Comparison of ENCODE assay signal across 25 cellular contexts in the genomic region with DNA sequence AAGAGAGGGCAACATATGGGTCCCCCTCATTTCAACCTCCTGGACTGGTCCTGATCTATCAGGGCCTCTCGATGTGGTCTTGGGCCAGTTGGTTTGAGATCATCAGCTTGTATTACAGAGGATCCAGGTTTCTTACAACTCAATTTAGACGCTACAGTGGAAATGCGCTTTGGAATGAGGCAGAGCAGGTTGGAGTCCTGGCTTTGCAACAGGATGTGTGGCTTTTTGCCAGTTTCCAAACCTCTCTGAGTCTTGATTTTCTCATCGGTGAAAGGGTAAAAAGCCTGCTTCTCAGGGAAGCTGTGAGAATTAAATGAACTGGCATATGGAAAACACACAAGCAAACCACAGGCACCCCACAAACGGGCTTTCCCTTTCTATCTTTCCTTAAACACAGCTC. TPM values are rescaled to one million over a fixed set of nuclear protein-coding genes. Genes with fewer than 3 reads are reported as not detected.
DNase-seq lines count a peak whose midpoint lies in the region; ATAC-seq, FAIRE-seq and TF ChIP-seq lines count a peak whose summit lies in the region.
"Had no signal": no experiment of that assay in that cellular context is flagged by ENCODE, and none has a peak within 500 bp of the region (broad histone marks: within the 10 kb centered on the region; RNA-seq: fewer than 3 reads in every experiment).

No MANE protein-coding gene starts in this region.

- H3K79me1 ChIP-seq in H1 (ENCODE audit: low read depth, low read length): no peaks in the 10 kb centered on the region

- WGBS in H1 (ENCODE audit: extremely low coverage in 1 of 2, insufficient coverage in 1 of 2, insufficient read length in 1 of 2, insufficient replicate concordance in 2 of 2, low coverage in 1 of 2, low lambda C conversion rate in 2 of 2, missing lambda C conversion rate in 1 of 2), 2 experiments: 77% methylated on average over 5 of the region's 5 CpGs; no CpG with 5 or more reads in 1 of the 2 experiments

- H4K91ac ChIP-seq in H1 (replicated peaks; ENCODE audit: insufficient read length, low read length): no peak overlapping the region

- H3K9ac ChIP-seq in PC-3 (ENCODE audit: low read length) (no peak overlapping the region), H1 (replicated peaks in 1 of 4; ENCODE audit: extremely low read depth in 1 of 4, low read depth in 3 of 4, low read length in 3 of 4) (no peak overlapping the region)
- H3K9ac ChIP-seq: BLaER1 had no signal

- peaks cover 8% of the 10 kb centered on the region for H3K27me3 Mint-ChIP-seq in GM23338 (ENCODE audit: insufficient read depth, low read depth, poor library complexity)
- H3K27me3 Mint-ChIP-seq in CD4-positive, alpha-beta T cell: peaks cover 6% of the 10 kb centered on the region

- H4K20me1 ChIP-seq in GM23338 (replicated peaks; ENCODE audit: insufficient read depth) (no peaks in the 10 kb centered on the region), PC-3 (ENCODE audit: low read length) (no peaks in the 10 kb centered on the region), H1 (replicated peaks in 1 of 2; ENCODE audit: control insufficient read depth in 1 of 2, insufficient read depth in 2 of 2, low read length in 2 of 2) (no peaks in the 10 kb centered on the region)
- H4K20me1 ChIP-seq: BLaER1 had no signal

- H3K9me2 ChIP-seq in GM23338 (ENCODE audit: insufficient read depth) (peaks cover 7% of the 10 kb centered on the region; the same call in 1 of the 2 replicates), PC-3 (replicated peaks; ENCODE audit: low read length) (no peaks in the 10 kb centered on the region)

- H4K5ac ChIP-seq in H1 (ENCODE audit: insufficient read length, low read depth, low read length): no peak overlapping the region

- no peaks in the 10 kb centered on the region for H3K36me3 Mint-ChIP-seq in GM23338 (ENCODE audit: low read depth)
- H3K36me3 Mint-ChIP-seq in CD4-positive, alpha-beta T cell (ENCODE audit: low read depth): no peaks in the 10 kb centered on the region
- H3K36me3 Mint-ChIP-seq: CD14-positive monocyte; CD4-positive, CD25-positive, alpha-beta regulatory T cell; CD8-positive, alpha-beta T cell had no signal

- no peak overlapping the region for H3K18ac ChIP-seq in H1 (ENCODE audit: extremely low read depth, low read length)

- H3K4me3 Mint-ChIP-seq in GM23338: no peak overlapping the region
- no peak overlapping the region for H3K4me3 Mint-ChIP-seq in CD4-positive, alpha-beta T cell
- H3K4me3 Mint-ChIP-seq: CD14-positive monocyte; CD4-positive, CD25-positive, alpha-beta regulatory T cell; CD8-positive, alpha-beta T cell had no signal

- H3K79me2 ChIP-seq in GM23338 (replicated peaks; ENCODE audit: insufficient read depth): no peaks in the 10 kb centered on the region
- no peaks in the 10 kb centered on the region for H3K79me2 ChIP-seq in PC-3 (ENCODE audit: low read length)
- no peaks in the 10 kb centered on the region for H3K79me2 ChIP-seq in H1 (ENCODE audit: control insufficient read depth in 1 of 2, insufficient read depth in 2 of 2, low read length in 2 of 2)

- peaks cover 7% of the 10 kb centered on the region for H3K4me1 ChIP-seq in GM23338 (ENCODE audit: insufficient read depth)
- no peaks in the 10 kb centered on the region for H3K4me1 ChIP-seq in PC-3 (ENCODE audit: insufficient read depth, low read length)
- H3K4me1 ChIP-seq in H1 (replicated peaks in 1 of 4; ENCODE audit: control insufficient read depth in 3 of 4, insufficient read depth in 4 of 4, low read length in 3 of 4): peaks cover 0 to 3% (median 0%) of the 10 kb centered on the region in 4 experiments; a peak in 1 of 7 replicates
- H3K4me1 ChIP-seq: BE2C, Caco-2 had no signal

- no peak for TF ChIP-seq EP300 in H1 (IDR thresholded peaks at IDR 0.05; ENCODE audit: borderline replicate concordance in 1 of 2, low read depth in 2 of 2, low read length in 2 of 2)

- H3K27ac ChIP-seq in GM23338 (ENCODE audit: low read depth) (no peak overlapping the region), PC-3 (ENCODE audit: low read length) (no peak overlapping the region), H1 (ENCODE audit: low read depth, low read length) (no peak overlapping the region)
- no peak overlapping the region for H3K27ac ChIP-seq in CD4-positive, alpha-beta T cell (ENCODE audit: low read depth, low read length)
- H3K27ac ChIP-seq: BLaER1 had no signal

- CTCF ChIA-PET in PC-3 (lab: Charles Lee): no interaction called here
- CTCF ChIA-PET in H1 (lab: Charles Lee; ENCODE audit: partially characterized antibody): interaction anchor here (0.9 to 4.7 kb wide), 4 partner anchors 10 to 15 kb away, joined by 3 to 24 read pairs (median 4); no protein-coding TSS in a partner anchor
- CTCF ChIA-PET in CD4-positive, alpha-beta T cell (lab: Charles Lee): no interaction called here

- H3K4me1 Mint-ChIP-seq in GM23338: peaks cover 14% of the 10 kb centered on the region; the same call in 2 of the 3 replicates
- no peaks in the 10 kb centered on the region for H3K4me1 Mint-ChIP-seq in CD4-positive, alpha-beta T cell (ENCODE audit: low read depth)

- H3K4ac ChIP-seq in H1 (replicated peaks; ENCODE audit: insufficient read length, low read depth, low read length): no peak overlapping the region

- H4K8ac ChIP-seq in H1 (ENCODE audit: extremely low read depth, insufficient read depth, low read length): no peak overlapping the region

- intact Hi-C loops in PC-3 (cut with micrococcal nuclease): no loop called here
- intact Hi-C loops in posterior vena cava (cut with DNase I): loop anchor here in 1 of 2 donors (5.0 kb wide), 1 partner anchor 379 kb away; no protein-coding TSS in a partner anchor
- intact Hi-C loops in CD4-positive, alpha-beta T cell (cut with DNase I, micrococcal nuclease): no loop called here

- H3K4me3 ChIP-seq in GM23338 (no peak overlapping the region), PC-3 (ENCODE audit: low read length) (no peak overlapping the region), H1 (ENCODE audit: extremely low read depth in 1 of 4, insufficient read depth in 2 of 4, low read depth in 3 of 4, low read length in 4 of 4) (no peak overlapping the region)
- H3K4me3 ChIP-seq: BLaER1, GM12878 had no signal

- H2AFZ ChIP-seq in GM23338 (0 out of 2 replicates have a peak overlapping the region, but pooled peaks have one; percentile 78), PC-3 (ENCODE audit: low read length) (no peak overlapping the region), H1 (ENCODE audit: low read length) (peak overlapping the region; percentile 54; the same call in 1 of the 2 replicates)

- H3K27ac Mint-ChIP-seq in GM23338: no peak overlapping the region
- H3K27ac Mint-ChIP-seq in CD4-positive, alpha-beta T cell: no peak overlapping the region
- H3K27ac Mint-ChIP-seq: CD4-positive, CD25-positive, alpha-beta regulatory T cell; CD8-positive, alpha-beta T cell had no signal

- no TSS peak for BruUV-seq in PC-3 (replicated peaks; lab: Mats Ljungman, UMichigan)

- H3K27me3 ChIP-seq in GM23338 (ENCODE audit: insufficient read depth): no peaks in the 10 kb centered on the region
- peaks cover 14% of the 10 kb centered on the region; the same call in 1 of the 2 replicates for H3K27me3 ChIP-seq in PC-3 (ENCODE audit: low read length)
- no peaks in the 10 kb centered on the region; a peak in 2 of 7 replicates for H3K27me3 ChIP-seq in H1 (replicated peaks in 1 of 4; ENCODE audit: control insufficient read depth in 3 of 4, extremely low read depth in 1 of 4, insufficient read depth in 3 of 4, low read length in 3 of 4)
- no peaks in the 10 kb centered on the region for H3K27me3 ChIP-seq in CD4-positive, alpha-beta T cell (ENCODE audit: control insufficient read depth, insufficient read depth, low read length)
- H3K27me3 ChIP-seq: BE2C, BLaER1 had no signal

- no peak overlapping the region for H3K56ac ChIP-seq in H1 (replicated peaks; ENCODE audit: insufficient read length, low read depth, low read length)

- no peak overlapping the region for H3K14ac ChIP-seq in H1 (ENCODE audit: insufficient read length)

- no peak for FAIRE-seq in H1 (lab: Jason Lieb, UNC)
- FAIRE-seq: A204.1, D721Med, GM12878, GM12892, GM18507 had no signal

- no peak overlapping the region for H2BK20ac ChIP-seq in H1 (ENCODE audit: low read length)

- no peak for TF ChIP-seq POLR2A in H1 (IDR thresholded peaks at IDR 0.05; ENCODE audit: control extremely low read depth in 1 of 2, low read depth in 2 of 2, low read length in 2 of 2)

- ATAC-seq in GM23338 (no peak), PC-3 (no peak), GM21515 (IDR thresholded peaks at IDR 0.05; ENCODE audit: unreplicated experiment) (no peak)
- ATAC-seq in CD4-positive, alpha-beta T cell (ENCODE audit: poor library complexity): no peak
- ATAC-seq: CD8-positive, alpha-beta T cell; GM12878 had no signal

- no peak overlapping the region for H2BK15ac ChIP-seq in H1 (ENCODE audit: low read length)

- no peak overlapping the region for H2AK5ac ChIP-seq in H1 (ENCODE audit: low read depth, low read length)

- H3F3A ChIP-seq in GM23338 (replicated peaks; ENCODE audit: low read depth): no peaks in the 10 kb centered on the region
- no peaks in the 10 kb centered on the region for H3F3A ChIP-seq in PC-3 (ENCODE audit: low read length, unreplicated experiment)

- H3K23me2 ChIP-seq in H1 (ENCODE audit: low read depth, low read length): no peaks in the 10 kb centered on the region

- no peaks in the 10 kb centered on the region for H3K36me3 ChIP-seq in GM23338 (ENCODE audit: insufficient read depth)
- H3K36me3 ChIP-seq in PC-3 (ENCODE audit: low read depth, low read length): no peaks in the 10 kb centered on the region
- H3K36me3 ChIP-seq in H1 (ENCODE audit: control insufficient read depth in 2 of 4, insufficient read depth in 4 of 4, low read length in 3 of 4): no peaks in the 10 kb centered on the region
- H3K36me3 ChIP-seq: BE2C, BLaER1 had no signal

- DNase-seq in GM23338 (ENCODE audit: low spot score): no peak
- DNase-seq in PC-3: peak; percentile 25
- no peak for DNase-seq in H1 (ENCODE audit: low read depth in 1 of 2, low spot score in 2 of 2)
- DNase-seq in posterior vena cava (ENCODE audit: low spot score): peak; percentile 12
- DNase-seq in MV-4-11 (lab: John Stamatoyannopoulos, UW): no peak
- DNase-seq in CD4-positive, alpha-beta T cell: no peak
- DNase-seq: 8988T; ACHN; BE2C; C1 segment of cervical spinal cord; Caco-2; Calu3; CD4-positive, CD25-positive, alpha-beta regulatory T cell; CD8-positive, alpha-beta T cell; DND-41; EL; GDM1 had no signal

- H3K4me2 ChIP-seq in GM23338 (no peak overlapping the region), PC-3 (ENCODE audit: low read length) (no peak overlapping the region), H1 (ENCODE audit: insufficient read depth in 1 of 2, low read depth in 2 of 2, low read length in 2 of 2) (no peak overlapping the region)
- H3K4me2 ChIP-seq: BLaER1 had no signal

- H2BK5ac ChIP-seq in H1 (ENCODE audit: low read depth, low read length): no peak overlapping the region

- H3K9me3 Mint-ChIP-seq in GM23338: no peaks in the 10 kb centered on the region
- H3K9me3 Mint-ChIP-seq in CD4-positive, alpha-beta T cell: no peaks in the 10 kb centered on the region
- H3K9me3 Mint-ChIP-seq: CD8-positive, alpha-beta T cell had no signal

- H3K9me3 ChIP-seq in PC-3 (ENCODE audit: low read length) (no peaks in the 10 kb centered on the region), H1 (ENCODE audit: insufficient read depth in 2 of 2, low read depth in 1 of 2, low read length in 1 of 2) (no peaks in the 10 kb centered on the region)
- no peaks in the 10 kb centered on the region for H3K9me3 ChIP-seq in CD4-positive, alpha-beta T cell (ENCODE audit: control insufficient read depth, low read length)
- H3K9me3 ChIP-seq: BE2C, BLaER1, Caco-2 had no signal

- no peak for TF ChIP-seq RAD21 in H1 (IDR thresholded peaks at IDR 0.05 in 1 of 2, conservative IDR thresholded peaks at IDR 0.05 in 1 of 2; ENCODE audit: low read depth in 2 of 2, low read length in 2 of 2)

- no peak overlapping the region for H2BK12ac ChIP-seq in H1 (ENCODE audit: low read depth, low read length)

- TF ChIP-seq CTCF in GM23338 (conservative IDR thresholded peaks at IDR 0.05; ENCODE audit: low read depth in 2 of 2): no peak
- no peak for TF ChIP-seq CTCF in PC-3 (conservative IDR thresholded peaks at IDR 0.05; ENCODE audit: low read depth, low read length)
- TF ChIP-seq CTCF in H1 (IDR thresholded peaks at IDR 0.05; ENCODE audit: control extremely low read depth in 1 of 3, insufficient read depth in 1 of 3, low read depth in 1 of 3, low read length in 3 of 3): no peak
- no peak for TF ChIP-seq CTCF in CD4-positive, alpha-beta T cell (IDR thresholded peaks at IDR 0.05)

- POLR2A ChIA-PET in PC-3 (lab: Charles Lee; ENCODE audit: unreplicated experiment) (no interaction called here), H1 (lab: Charles Lee; ENCODE audit: partially characterized antibody) (no interaction called here)
- POLR2A ChIA-PET in CD4-positive, alpha-beta T cell (lab: Charles Lee): no interaction called here

- H3K23ac ChIP-seq in H1 (ENCODE audit: insufficient read length): no peak overlapping the region

- H2BK120ac ChIP-seq in H1 (replicated peaks; ENCODE audit: low read depth, low read length): no peak overlapping the region

RNA-seq across cellular contexts. Expression of a gene that starts 37.5 kb away (rescaled TPM):
- total RNA-seq in GM23338 (2014; rRNA removed; shearing (Covaris generic)): 51.3 and 58.0 TPM in 2 replicates
- polyA plus RNA-seq in GM23338 (2016; fragmentation: Nextera tagmentation; extraction: Ambion mirVana): 88.7 and 103 TPM in 2 replicates
- 66.0 and 84.9 TPM in 2 replicates for total RNA-seq in PC-3 (2014; rRNA removed)
- total RNA-seq in H1 (2021; fragmentation: NEBNext Ultra II Directional; extraction: Animal tissue kit (Norgen Biotek cat#: 25700)): 83.3 and 85.1 TPM in 2 replicates
- polyA plus RNA-seq in H1 (2011; rRNA removed): 13.0 and 15.8 TPM in 2 replicates
- 16.1 TPM for polyA plus RNA-seq in H1 (2011; cell fraction: cytosol; rRNA removed)
- 49.0 TPM for polyA plus RNA-seq in H1 (2011; cell fraction: nucleus; rRNA removed)
- polyA plus RNA-seq in H1 (2012, experiment 1 of 2): 30.5 to 46.1 TPM (median 38.1 TPM) in 4 replicates
- polyA plus RNA-seq in H1 (2012, experiment 2 of 2): 2.3 TPM
- 51.4 TPM for polyA plus RNA-seq in H1 (2013, experiment 1 of 2)
- 46.2 TPM for polyA plus RNA-seq in H1 (2013, experiment 2 of 2)
- polyA minus RNA-seq in H1 (2011; rRNA and poly(A)+ RNA removed): 23.9 and 34.5 TPM in 2 replicates
- 30.2 TPM for polyA minus RNA-seq in H1 (2011; cell fraction: cytosol; rRNA and poly(A)+ RNA removed)
- 70.5 TPM for polyA minus RNA-seq in H1 (2011; cell fraction: nucleus; rRNA and poly(A)+ RNA removed)
- 1 to 10 TPM in 1 of 2 donors, under 1 TPM in 1; 0.62 to 2.0 TPM for total RNA-seq in posterior vena cava
- 1 to 10 TPM in 1 of 2 experiments, under 1 TPM in 1; 0.92 to 1.2 TPM for total RNA-seq in CD4-positive, alpha-beta T cell

Comparison
In these comparisons a context has a peak if more than half of its experiments do, and no peak if none do; other contexts are left out.
1. DNase-seq: peak in PC-3 (single experiment) and posterior vena cava (single experiment); none in GM23338 (single experiment), H1 (0 of 2), MV-4-11 (single experiment) and CD4-positive, alpha-beta T cell (0 of 10).
2. RNA of a gene that starts 37.5 kb away (total RNA-seq): 83.3 to 85.1 TPM in H1, 66.0 to 84.9 TPM in PC-3 and 51.3 to 58.0 TPM in GM23338; 0.62 to 2.0 TPM in posterior vena cava and 0.92 to 1.2 TPM in CD4-positive, alpha-beta T cell; every median in the first group is over 10 times any median in the second.